Comparison of ENCODE assay signal across 7 cellular contexts in the genomic region with DNA sequence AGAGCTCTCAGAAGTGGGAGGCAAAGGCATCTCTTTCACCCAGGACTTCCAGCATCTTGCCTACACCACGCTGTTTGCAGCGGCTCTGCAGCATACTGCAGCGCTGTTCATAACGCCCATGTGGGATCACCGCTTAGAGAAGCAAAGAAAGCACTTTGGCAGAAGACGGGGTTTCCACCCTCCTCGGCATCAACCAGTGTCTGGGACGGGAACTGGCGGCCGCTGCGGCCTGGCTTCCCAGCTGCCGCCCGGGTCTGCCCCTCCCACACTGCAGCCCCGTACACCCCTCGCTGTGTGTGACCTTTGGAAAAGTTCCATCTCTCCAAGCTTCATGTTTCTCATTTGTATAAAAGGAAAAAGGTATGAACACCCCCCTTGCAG. TPM values are rescaled to one million over a fixed set of nuclear protein-coding genes. Genes with fewer than 3 reads are reported as not detected.
DNase-seq lines count a peak whose midpoint lies in the region; ATAC-seq and TF ChIP-seq lines count a peak whose summit lies in the region.

No MANE protein-coding gene starts in this region.

- H3K4me3 ChIP-seq in KMS-11 (IDR thresholded peaks at IDR 0.05; ENCODE audit: insufficient read depth, low read depth, low read length) (no peak overlapping the region), right lobe of liver (peak overlapping the region; percentile 73 to 87 (median 83))

- peak; percentile 79 for DNase-seq in activated CD4-positive, alpha-beta T cell treated with anti-CD3 and anti-CD28 coated beads, Interleukin-2, amount 10 ng/mL, durations not matched to agents 24 days and 14 days
- peak; percentile 26 for DNase-seq in effector CD4-positive, alpha-beta T cell
- peak; percentile 54 to 68 (median 63) for DNase-seq in right lobe of liver
- peak in 1 of 2 donors; percentile 58 for DNase-seq in stimulated activated effector memory CD8-positive, alpha-beta T cell treated with anti-CD3 and anti-CD28 coated beads, Interleukin-12 subunit alpha, Interleukin-12 subunit beta, amount 100 ng/mL, for 72 hours (ENCODE audit: low spot score in 2 of 2)

- H3K27me3 ChIP-seq in KMS-11 (ENCODE audit: insufficient read depth, low read depth) (no peaks in the 10 kb centered on the region), right lobe of liver (no peaks in the 10 kb centered on the region)

- H3K4me2 ChIP-seq in KMS-11: peak overlapping the region; percentile 57

- H3K27me3 Mint-ChIP-seq in activated CD4-positive, alpha-beta T cell treated with anti-CD3 and anti-CD28 coated beads, Interleukin-2, amount 10 ng/mL, durations not matched to agents 24 days and 14 days: no peaks in the 10 kb centered on the region

- H3K9me3 Mint-ChIP-seq in activated CD4-positive, alpha-beta T cell treated with anti-CD3 and anti-CD28 coated beads, Interleukin-2, amount 10 ng/mL, durations not matched to agents 24 days and 14 days: no peaks in the 10 kb centered on the region
- H3K9me3 Mint-ChIP-seq in stimulated activated effector memory CD8-positive, alpha-beta T cell treated with anti-CD3 and anti-CD28 coated beads, Interleukin-12 subunit alpha, Interleukin-12 subunit beta, amount 100 ng/mL, for 72 hours: no peaks in the 10 kb centered on the region

- ATAC-seq in GM18498 (IDR thresholded peaks at IDR 0.05; ENCODE audit: unreplicated experiment): peak; percentile 21
- ATAC-seq in right lobe of liver: peak; percentile 30 to 54 (median 42)
- ATAC-seq in stimulated activated effector memory CD8-positive, alpha-beta T cell treated with anti-CD3 and anti-CD28 coated beads, Interleukin-12 subunit alpha, Interleukin-12 subunit beta, amount 100 ng/mL, for 72 hours: peak; percentile 26
- no peak for ATAC-seq in HG03565 (IDR thresholded peaks at IDR 0.05; ENCODE audit: unreplicated experiment)

- H3K27ac Mint-ChIP-seq in activated CD4-positive, alpha-beta T cell treated with anti-CD3 and anti-CD28 coated beads, Interleukin-2, amount 10 ng/mL, durations not matched to agents 24 days and 14 days: peak overlapping the region; percentile 94
- peak overlapping the region; percentile 98 for H3K27ac Mint-ChIP-seq in stimulated activated effector memory CD8-positive, alpha-beta T cell treated with anti-CD3 and anti-CD28 coated beads, Interleukin-12 subunit alpha, Interleukin-12 subunit beta, amount 100 ng/mL, for 72 hours

- H4K20me1 ChIP-seq in KMS-11 (ENCODE audit: insufficient read depth): no peaks in the 10 kb centered on the region

- peaks cover 5% of the 10 kb centered on the region; the same call in 1 of the 2 replicates for H3K79me2 ChIP-seq in KMS-11 (ENCODE audit: insufficient read depth, low read depth)

- H3K4me1 ChIP-seq in KMS-11 (ENCODE audit: low read depth, poor library complexity, severe bottlenecking): peaks cover 21% of the 10 kb centered on the region
- peaks cover 0 to 37% (median 17%) of the 10 kb centered on the region in 4 donors for H3K4me1 ChIP-seq in right lobe of liver

- intact Hi-C loops in activated CD4-positive, alpha-beta T cell treated with anti-CD3 and anti-CD28 coated beads, Interleukin-2, amount 10 ng/mL, durations not matched to agents 24 days and 14 days (cut with micrococcal nuclease): loop anchor here (2.0 kb wide), 1 partner anchor 72 kb away; the partner anchor contains the start of gene ST3GAL4
- intact Hi-C loops in right lobe of liver (cut with DNase I): no loop called here

- H3K9me3 ChIP-seq in right lobe of liver: no peaks in the 10 kb centered on the region

- H3K36me3 ChIP-seq in KMS-11 (ENCODE audit: insufficient read depth) (no peaks in the 10 kb centered on the region), right lobe of liver (peaks cover 0 to 2% (median 0%) of the 10 kb centered on the region in 4 donors)

- H3K27ac ChIP-seq in KMS-11 (peak overlapping the region; percentile 80), right lobe of liver (peak overlapping the region; percentile 91 to 99 (median 93))

- H3K4me3 Mint-ChIP-seq in activated CD4-positive, alpha-beta T cell treated with anti-CD3 and anti-CD28 coated beads, Interleukin-2, amount 10 ng/mL, durations not matched to agents 24 days and 14 days: peak overlapping the region; percentile 98
- H3K4me3 Mint-ChIP-seq in stimulated activated effector memory CD8-positive, alpha-beta T cell treated with anti-CD3 and anti-CD28 coated beads, Interleukin-12 subunit alpha, Interleukin-12 subunit beta, amount 100 ng/mL, for 72 hours: peak overlapping the region; percentile 94

- 2% methylated on average over 15 of the region's 15 CpGs for WGBS in right lobe of liver (ENCODE audit: insufficient coverage, low coverage, low lambda C conversion rate, missing lambda C conversion rate)

- H2AFZ ChIP-seq in KMS-11 (ENCODE audit: low read depth): peak overlapping the region; percentile 50

- TF ChIP-seq POLR2A in right lobe of liver (IDR thresholded peaks at IDR 0.05): no peak

- peak overlapping the region; percentile 71; the same call in 1 of the 2 replicates for H3K9ac ChIP-seq in KMS-11

- peaks cover 22% of the 10 kb centered on the region for H3K36me3 Mint-ChIP-seq in activated CD4-positive, alpha-beta T cell treated with anti-CD3 and anti-CD28 coated beads, Interleukin-2, amount 10 ng/mL, durations not matched to agents 24 days and 14 days (ENCODE audit: low read depth)
- peaks cover 17% of the 10 kb centered on the region for H3K36me3 Mint-ChIP-seq in stimulated activated effector memory CD8-positive, alpha-beta T cell treated with anti-CD3 and anti-CD28 coated beads, Interleukin-12 subunit alpha, Interleukin-12 subunit beta, amount 100 ng/mL, for 72 hours

- TF ChIP-seq CTCF in KMS-11 (conservative IDR thresholded peaks at IDR 0.05; ENCODE audit: low read depth, low read length) (no peak), right lobe of liver (IDR thresholded peaks at IDR 0.05) (no peak)

- H3K4me1 Mint-ChIP-seq in activated CD4-positive, alpha-beta T cell treated with anti-CD3 and anti-CD28 coated beads, Interleukin-2, amount 10 ng/mL, durations not matched to agents 24 days and 14 days: peaks cover 31% of the 10 kb centered on the region
- peaks cover 45% of the 10 kb centered on the region for H3K4me1 Mint-ChIP-seq in stimulated activated effector memory CD8-positive, alpha-beta T cell treated with anti-CD3 and anti-CD28 coated beads, Interleukin-12 subunit alpha, Interleukin-12 subunit beta, amount 100 ng/mL, for 72 hours

RNA-seq across cellular contexts. Expression of gene TIRAP, which starts 0.5 kb away (rescaled TPM):
- total RNA-seq in activated CD4-positive, alpha-beta T cell treated with anti-CD3 and anti-CD28 coated beads, Interleukin-2, amount 10 ng/mL, durations not matched to agents 24 days and 14 days: 11.4 and 12.0 TPM in 2 replicates
- 10 to 100 TPM in 2 of 6 experiments, 1 to 10 TPM in 4; 8.0 to 12.1 (median 9.7) TPM for total RNA-seq in right lobe of liver

RNA-seq across cellular contexts. Expression of gene FOXRED1, which starts 13.4 kb away (rescaled TPM):
- total RNA-seq in activated CD4-positive, alpha-beta T cell treated with anti-CD3 and anti-CD28 coated beads, Interleukin-2, amount 10 ng/mL, durations not matched to agents 24 days and 14 days: 57.8 and 59.2 TPM in 2 replicates
- total RNA-seq in right lobe of liver: 10 to 100 TPM; 18.6 to 50.2 (median 39.8) TPM

RNA-seq across cellular contexts. Expression of gene SRPRA, which starts 13.7 kb away (rescaled TPM):
- 180 and 191 TPM in 2 replicates for total RNA-seq in activated CD4-positive, alpha-beta T cell treated with anti-CD3 and anti-CD28 coated beads, Interleukin-2, amount 10 ng/mL, durations not matched to agents 24 days and 14 days
- total RNA-seq in right lobe of liver: 100 to 1,000 TPM in 5 of 6 experiments, 10 to 100 TPM in 1; 95.0 to 150 (median 122) TPM

RNA-seq across cellular contexts. Expression of gene DCPS, which starts 21.5 kb away (rescaled TPM):
- total RNA-seq in activated CD4-positive, alpha-beta T cell treated with anti-CD3 and anti-CD28 coated beads, Interleukin-2, amount 10 ng/mL, durations not matched to agents 24 days and 14 days: 36.0 and 40.2 TPM in 2 replicates
- total RNA-seq in right lobe of liver: 10 to 100 TPM; 12.6 to 65.2 (median 21.9) TPM
